Comparison of ENCODE assay signal across 9 cellular contexts in the genomic region with DNA sequence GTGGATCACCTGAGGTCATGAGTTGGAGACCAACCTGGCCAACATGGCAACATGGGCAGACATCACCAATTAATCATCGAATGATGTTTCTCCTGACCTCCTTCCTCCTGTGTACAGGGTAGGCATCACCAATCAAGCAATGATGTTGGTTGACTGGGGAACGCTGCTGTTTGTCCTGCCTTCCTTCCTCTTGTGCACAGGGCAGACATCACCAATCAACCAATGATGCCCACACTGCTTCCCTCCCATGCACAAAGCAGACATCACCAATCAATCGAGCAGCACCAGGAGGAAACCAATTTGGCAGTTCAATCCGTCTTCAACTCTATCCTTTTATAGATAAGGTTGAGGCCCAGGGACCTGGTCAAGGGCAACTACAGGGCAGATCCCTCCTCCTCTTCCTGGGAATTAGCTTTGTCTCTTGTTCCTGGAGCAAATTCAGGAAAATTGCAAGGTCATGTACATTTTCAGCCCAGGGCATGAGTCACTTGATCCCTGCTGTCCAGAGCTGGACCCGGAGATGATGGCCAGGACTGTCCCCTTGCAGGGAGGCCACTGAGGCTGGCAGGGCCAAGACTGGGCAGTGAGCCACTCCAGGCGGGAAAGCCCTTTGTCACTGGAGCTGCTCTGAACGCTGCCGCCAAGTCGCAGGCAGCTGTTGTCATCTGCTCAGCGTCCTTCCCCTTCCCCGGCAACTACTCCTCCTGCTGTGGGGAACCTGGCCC. TPM values are rescaled to one million over a fixed set of nuclear protein-coding genes. Genes with fewer than 3 reads are reported as not detected.
DNase-seq lines count a peak whose midpoint lies in the region; ATAC-seq and TF ChIP-seq lines count a peak whose summit lies in the region.
"Had no signal": no experiment of that assay in that cellular context is flagged by ENCODE, and none has a peak within 500 bp of the region (broad histone marks: within the 10 kb centered on the region; RNA-seq: fewer than 3 reads in every experiment).

No MANE protein-coding gene starts in this region.

- DNase-seq in activated naive CD8-positive, alpha-beta T cell treated with anti-CD3 and anti-CD28 coated beads, Interleukin-2, amount 10 ng/mL, durations not matched to agents 7 days and 5 days = no peak
- DNase-seq in activated naive CD8-positive, alpha-beta T cell treated with anti-CD3 and anti-CD28 coated beads, Interleukin-2, amount 50 U/mL, for 24 hours = no peak
- DNase-seq in fibroblast of mammary gland (ENCODE audit: low read depth) (peak; percentile 52), substantia nigra (lab: John Stamatoyannopoulos, UW) (peak in 37 of 49 donors; percentile 3 to 78 (median 51)), AG08396 (ENCODE audit: low spot score) (no peak), H4 (ENCODE audit: low spot score) (no peak)
- no peak for DNase-seq in activated T-helper 1 cell treated with anti-CD3 and anti-CD28 coated beads, Interleukin-12 subunit alpha, Interleukin-12 subunit beta, Interleukin-2, Interleukin-4 antibody, amounts not matched to agents 30 ng/mL and 10 ng/mL and 1 ng/mL, durations not matched to agents 14 hours and 24 hours and 36 hours (ENCODE audit: low spot score)

- no peak overlapping the region for H3K27ac ChIP-seq in substantia nigra (ENCODE audit: low read depth, low read length, poor library complexity, severe bottlenecking)

- POLR2A ChIA-PET in activated naive CD8-positive, alpha-beta T cell treated with anti-CD3 and anti-CD28 coated beads, Interleukin-2, amount 10 ng/mL, durations not matched to agents 7 days and 5 days (lab: Charles Lee) = no interaction called here

- peaks cover 19% of the 10 kb centered on the region for H3K36me3 Mint-ChIP-seq in activated naive CD8-positive, alpha-beta T cell treated with anti-CD3 and anti-CD28 coated beads, Interleukin-2, amount 10 ng/mL, durations not matched to agents 7 days and 5 days
- H3K36me3 Mint-ChIP-seq in activated naive CD8-positive, alpha-beta T cell treated with anti-CD3 and anti-CD28 coated beads, Interleukin-2, amount 50 U/mL, for 24 hours (ENCODE audit: low read depth) = peaks cover 6% of the 10 kb centered on the region
- H3K36me3 Mint-ChIP-seq in activated T-helper 1 cell treated with anti-CD3 and anti-CD28 coated beads, Interleukin-12 subunit alpha, Interleukin-12 subunit beta, Interleukin-2, Interleukin-4 antibody, amounts not matched to agents 30 ng/mL and 10 ng/mL and 1 ng/mL, durations not matched to agents 14 hours and 24 hours and 36 hours (ENCODE audit: low read depth) = peaks cover 23% of the 10 kb centered on the region

- H3K4me3 Mint-ChIP-seq in activated naive CD8-positive, alpha-beta T cell treated with anti-CD3 and anti-CD28 coated beads, Interleukin-2, amount 10 ng/mL, durations not matched to agents 7 days and 5 days = no peak overlapping the region
- H3K4me3 Mint-ChIP-seq in activated naive CD8-positive, alpha-beta T cell treated with anti-CD3 and anti-CD28 coated beads, Interleukin-2, amount 50 U/mL, for 24 hours = no peak overlapping the region
- H3K4me3 Mint-ChIP-seq in activated T-helper 1 cell treated with anti-CD3 and anti-CD28 coated beads, Interleukin-12 subunit alpha, Interleukin-12 subunit beta, Interleukin-2, Interleukin-4 antibody, amounts not matched to agents 30 ng/mL and 10 ng/mL and 1 ng/mL, durations not matched to agents 14 hours and 24 hours and 36 hours = no peak overlapping the region

- H3K4me1 Mint-ChIP-seq in activated naive CD8-positive, alpha-beta T cell treated with anti-CD3 and anti-CD28 coated beads, Interleukin-2, amount 10 ng/mL, durations not matched to agents 7 days and 5 days = peaks cover 15% of the 10 kb centered on the region
- H3K4me1 Mint-ChIP-seq in activated naive CD8-positive, alpha-beta T cell treated with anti-CD3 and anti-CD28 coated beads, Interleukin-2, amount 50 U/mL, for 24 hours = peaks cover 15% of the 10 kb centered on the region
- H3K4me1 Mint-ChIP-seq in activated T-helper 1 cell treated with anti-CD3 and anti-CD28 coated beads, Interleukin-12 subunit alpha, Interleukin-12 subunit beta, Interleukin-2, Interleukin-4 antibody, amounts not matched to agents 30 ng/mL and 10 ng/mL and 1 ng/mL, durations not matched to agents 14 hours and 24 hours and 36 hours (ENCODE audit: low read depth) = peaks cover 24% of the 10 kb centered on the region

- H3K27ac Mint-ChIP-seq in activated naive CD8-positive, alpha-beta T cell treated with anti-CD3 and anti-CD28 coated beads, Interleukin-2, amount 10 ng/mL, durations not matched to agents 7 days and 5 days = no peak overlapping the region
- H3K27ac Mint-ChIP-seq in activated naive CD8-positive, alpha-beta T cell treated with anti-CD3 and anti-CD28 coated beads, Interleukin-2, amount 50 U/mL, for 24 hours = no peak overlapping the region
- H3K27ac Mint-ChIP-seq in activated T-helper 1 cell treated with anti-CD3 and anti-CD28 coated beads, Interleukin-12 subunit alpha, Interleukin-12 subunit beta, Interleukin-2, Interleukin-4 antibody, amounts not matched to agents 30 ng/mL and 10 ng/mL and 1 ng/mL, durations not matched to agents 14 hours and 24 hours and 36 hours = no peak overlapping the region

- H3K27me3 Mint-ChIP-seq in activated naive CD8-positive, alpha-beta T cell treated with anti-CD3 and anti-CD28 coated beads, Interleukin-2, amount 10 ng/mL, durations not matched to agents 7 days and 5 days = peaks cover 9% of the 10 kb centered on the region
- H3K27me3 Mint-ChIP-seq in activated naive CD8-positive, alpha-beta T cell treated with anti-CD3 and anti-CD28 coated beads, Interleukin-2, amount 50 U/mL, for 24 hours = peaks cover 2% of the 10 kb centered on the region
- H3K27me3 Mint-ChIP-seq in activated T-helper 1 cell treated with anti-CD3 and anti-CD28 coated beads, Interleukin-12 subunit alpha, Interleukin-12 subunit beta, Interleukin-2, Interleukin-4 antibody, amounts not matched to agents 30 ng/mL and 10 ng/mL and 1 ng/mL, durations not matched to agents 14 hours and 24 hours and 36 hours (ENCODE audit: insufficient read depth) = peaks cover 1% of the 10 kb centered on the region

- peaks cover 16% of the 10 kb centered on the region for H3K9me3 Mint-ChIP-seq in activated naive CD8-positive, alpha-beta T cell treated with anti-CD3 and anti-CD28 coated beads, Interleukin-2, amount 10 ng/mL, durations not matched to agents 7 days and 5 days
- H3K9me3 Mint-ChIP-seq in activated naive CD8-positive, alpha-beta T cell treated with anti-CD3 and anti-CD28 coated beads, Interleukin-2, amount 50 U/mL, for 24 hours = peaks cover 10% of the 10 kb centered on the region
- peaks cover 11% of the 10 kb centered on the region for H3K9me3 Mint-ChIP-seq in activated T-helper 1 cell treated with anti-CD3 and anti-CD28 coated beads, Interleukin-12 subunit alpha, Interleukin-12 subunit beta, Interleukin-2, Interleukin-4 antibody, amounts not matched to agents 30 ng/mL and 10 ng/mL and 1 ng/mL, durations not matched to agents 14 hours and 24 hours and 36 hours

- no peak overlapping the region for H3K4me3 ChIP-seq in fibroblast of mammary gland (ENCODE audit: control insufficient read depth, low read depth, low read length)
- H3K4me3 ChIP-seq: tibial nerve had no signal

- ATAC-seq in activated naive CD8-positive, alpha-beta T cell treated with anti-CD3 and anti-CD28 coated beads, Interleukin-2, amount 10 ng/mL, durations not matched to agents 7 days and 5 days (ENCODE audit: low read depth) = peak; percentile 10
- no peak for ATAC-seq in activated naive CD8-positive, alpha-beta T cell treated with anti-CD3 and anti-CD28 coated beads, Interleukin-2, amount 50 U/mL, for 24 hours

- intact Hi-C loops in activated T-helper 1 cell treated with anti-CD3 and anti-CD28 coated beads, Interleukin-12 subunit alpha, Interleukin-12 subunit beta, Interleukin-2, Interleukin-4 antibody, amounts not matched to agents 30 ng/mL and 10 ng/mL and 1 ng/mL, durations not matched to agents 14 hours and 24 hours and 36 hours (cut with micrococcal nuclease) = no loop called here

- no peak for TF ChIP-seq CTCF in fibroblast of mammary gland (conservative IDR thresholded peaks at IDR 0.05; ENCODE audit: control insufficient read depth, insufficient read depth, low read depth, low read length)

TF ChIP-seq in PFSK-1, 5 proteins besides CTCF, POLR2A, EP300 and RAD21 (continues in another document):
- TF ChIP-seq TAF1 (IDR thresholded peaks at IDR 0.05; ENCODE audit: borderline replicate concordance, insufficient read depth, low read length) = 0 out of 2 replicates have a peak, but pooled peaks have one; percentile 33

RNA-seq across cellular contexts. Expression of a gene that starts 5.3 kb away (rescaled TPM):
- total RNA-seq in activated naive CD8-positive, alpha-beta T cell treated with anti-CD3 and anti-CD28 coated beads, Interleukin-2, amount 10 ng/mL, durations not matched to agents 7 days and 5 days = 100 to 1,000 TPM; 127 to 134 TPM
- polyA plus RNA-seq in PFSK-1 (2012; ENCODE audit: insufficient read length, low read depth) = 152 TPM
- total RNA-seq in H4 (2014; rRNA removed; shearing (Covaris generic)) = 23.2 and 36.6 TPM in 2 replicates
- total RNA-seq in activated T-helper 1 cell treated with anti-CD3 and anti-CD28 coated beads, Interleukin-12 subunit alpha, Interleukin-12 subunit beta, Interleukin-2, Interleukin-4 antibody, amounts not matched to agents 30 ng/mL and 10 ng/mL and 1 ng/mL, durations not matched to agents 14 hours and 24 hours and 36 hours = 95.2 and 101 TPM in 2 replicates

RNA-seq across cellular contexts. Expression of a gene that starts 30.4 kb away (rescaled TPM):
- 1 to 10 TPM; 7.6 to 9.3 TPM for total RNA-seq in activated naive CD8-positive, alpha-beta T cell treated with anti-CD3 and anti-CD28 coated beads, Interleukin-2, amount 10 ng/mL, durations not matched to agents 7 days and 5 days
- polyA plus RNA-seq in PFSK-1 (2012; ENCODE audit: insufficient read length, low read depth) = 13.8 TPM
- 0.93 and 1.0 TPM in 2 replicates for total RNA-seq in H4 (2014; rRNA removed; shearing (Covaris generic))
- total RNA-seq in activated T-helper 1 cell treated with anti-CD3 and anti-CD28 coated beads, Interleukin-12 subunit alpha, Interleukin-12 subunit beta, Interleukin-2, Interleukin-4 antibody, amounts not matched to agents 30 ng/mL and 10 ng/mL and 1 ng/mL, durations not matched to agents 14 hours and 24 hours and 36 hours = 8.4 and 9.6 TPM in 2 replicates

RNA-seq across cellular contexts. Expression of a gene that starts 30.4 kb away (rescaled TPM):
- 10 to 100 TPM; 35.1 to 35.2 TPM for total RNA-seq in activated naive CD8-positive, alpha-beta T cell treated with anti-CD3 and anti-CD28 coated beads, Interleukin-2, amount 10 ng/mL, durations not matched to agents 7 days and 5 days
- polyA plus RNA-seq in PFSK-1 (2012; ENCODE audit: insufficient read length, low read depth) = 81.1 TPM
- total RNA-seq in H4 (2014; rRNA removed; shearing (Covaris generic)) = 66.3 and 68.3 TPM in 2 replicates
- total RNA-seq in activated T-helper 1 cell treated with anti-CD3 and anti-CD28 coated beads, Interleukin-12 subunit alpha, Interleukin-12 subunit beta, Interleukin-2, Interleukin-4 antibody, amounts not matched to agents 30 ng/mL and 10 ng/mL and 1 ng/mL, durations not matched to agents 14 hours and 24 hours and 36 hours = 38.0 and 41.5 TPM in 2 replicates

RNA-seq across cellular contexts. Expression of a gene that starts 50.4 kb away (rescaled TPM):
- total RNA-seq in activated naive CD8-positive, alpha-beta T cell treated with anti-CD3 and anti-CD28 coated beads, Interleukin-2, amount 10 ng/mL, durations not matched to agents 7 days and 5 days = 100 to 1,000 TPM; 185 to 194 TPM
- polyA plus RNA-seq in PFSK-1 (2012; ENCODE audit: insufficient read length, low read depth) = 102 TPM
- 20.2 and 40.6 TPM in 2 replicates for total RNA-seq in H4 (2014; rRNA removed; shearing (Covaris generic))
- 115 TPM in 2 replicates for total RNA-seq in activated T-helper 1 cell treated with anti-CD3 and anti-CD28 coated beads, Interleukin-12 subunit alpha, Interleukin-12 subunit beta, Interleukin-2, Interleukin-4 antibody, amounts not matched to agents 30 ng/mL and 10 ng/mL and 1 ng/mL, durations not matched to agents 14 hours and 24 hours and 36 hours

Comparison
In these comparisons a context has a peak if more than half of its experiments do, and no peak if none do; other contexts are left out.
1. DNase-seq: peak in fibroblast of mammary gland (single experiment) and substantia nigra (37 of 49); none in activated naive CD8-positive, alpha-beta T cell treated with anti-CD3 and anti-CD28 coated beads, Interleukin-2, amount 10 ng/mL, durations not matched to agents 7 days and 5 days (single experiment), activated naive CD8-positive, alpha-beta T cell treated with anti-CD3 and anti-CD28 coated beads, Interleukin-2, amount 50 U/mL, for 24 hours (single experiment), AG08396 (single experiment), H4 (single experiment) and activated T-helper 1 cell treated with anti-CD3 and anti-CD28 coated beads, Interleukin-12 subunit alpha, Interleukin-12 subunit beta, Interleukin-2, Interleukin-4 antibody, amounts not matched to agents 30 ng/mL and 10 ng/mL and 1 ng/mL, durations not matched to agents 14 hours and 24 hours and 36 hours (single experiment).